Comparison of ENCODE assay signal across 9 cellular contexts in the genomic region with DNA sequence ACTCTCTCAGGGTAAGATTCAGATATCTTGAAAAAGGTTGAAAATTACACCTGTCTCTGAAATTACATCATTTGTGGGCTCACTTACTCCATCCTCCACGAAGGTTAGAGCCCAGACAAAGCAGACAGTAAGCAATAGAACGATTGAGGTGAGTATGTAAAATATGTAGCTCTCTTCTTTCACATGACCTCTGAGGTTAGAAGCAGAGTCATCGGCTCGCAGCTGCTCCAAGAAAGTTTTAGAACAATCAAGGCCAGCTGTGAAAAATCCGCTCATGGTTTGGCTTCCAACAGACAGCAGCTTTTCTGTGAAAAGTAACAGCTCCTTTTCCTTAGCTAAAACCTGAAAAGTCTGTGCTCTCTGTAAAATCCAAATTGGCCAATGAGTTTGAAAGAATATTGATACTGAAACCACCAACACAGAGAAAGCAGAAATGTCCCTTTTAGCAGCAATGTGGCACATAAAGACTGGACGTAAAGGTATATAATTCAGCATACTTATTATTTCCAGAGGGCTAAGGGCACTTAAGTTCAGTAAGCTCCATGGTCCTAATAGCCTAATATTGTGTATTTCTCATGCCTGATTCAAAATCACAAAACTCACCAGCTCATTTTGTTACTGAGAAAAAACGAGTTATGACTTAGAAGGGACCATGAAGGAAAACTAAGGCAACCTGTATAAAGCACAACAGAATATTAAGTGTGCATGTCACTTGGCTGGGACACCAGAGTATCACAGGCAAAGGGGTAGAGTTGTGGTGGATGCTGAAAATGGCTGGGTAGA.
A peak's percentile ranks its signal among the peaks of the same experiment; 100 is the strongest.
DNase-seq lines count a peak whose midpoint lies in the region; ATAC-seq and TF ChIP-seq lines count a peak whose summit lies in the region.
"Had no signal": no experiment of that assay in that cellular context is flagged by ENCODE, and none has a peak within 500 bp of the region (broad histone marks: within the 10 kb centered on the region; RNA-seq: fewer than 3 reads in every experiment).

No MANE protein-coding gene starts in this region.

- no peaks in the 10 kb centered on the region for H3K9me2 ChIP-seq in MM.1S (replicated peaks; ENCODE audit: insufficient read depth, low read length)

- H3K36me3 Mint-ChIP-seq in nephron (ENCODE audit: low read depth): no peaks in the 10 kb centered on the region

- no peak overlapping the region for H3K9ac ChIP-seq in MM.1S (ENCODE audit: low read length)

- H3K9me3 ChIP-seq in MM.1S (replicated peaks; ENCODE audit: insufficient read depth, low read length) (no peaks in the 10 kb centered on the region), vagina (no peaks in the 10 kb centered on the region)

- no peak overlapping the region for H3K4me3 ChIP-seq in MM.1S (ENCODE audit: low read length)
- H3K4me3 ChIP-seq in vagina: no peak overlapping the region

- intact Hi-C loops in vagina (cut with DNase I): no loop called here

- H3K36me3 ChIP-seq in MM.1S (replicated peaks; ENCODE audit: insufficient read depth, low read length) (no peaks in the 10 kb centered on the region), vagina (no peaks in the 10 kb centered on the region)

- no peak for TF ChIP-seq POLR2A in vagina (IDR thresholded peaks at IDR 0.05)

- peaks cover 11% of the 10 kb centered on the region for H3F3A ChIP-seq in MM.1S (ENCODE audit: insufficient read depth, low read length)

- DNase-seq in MM.1S (no peak), NCI-H1930 (lab: John Stamatoyannopoulos, UW) (no peak), vagina (ENCODE audit: extremely low spot score in 2 of 2) (no peak), HuH-7 (ENCODE audit: low spot score) (no peak)
- DNase-seq in stimulated activated CD4-positive, alpha-beta T cell treated with anti-CD3 and anti-CD28 coated beads, Interleukin-15, amount 100 ng/mL, for 24 hours: no peak
- DNase-seq: activated CD4-positive, CD25-positive, alpha-beta regulatory T cell treated with anti-CD3 and anti-CD28 coated beads, Interleukin-2, amount 50 U/mL, for 72 hours had no signal

- no peak overlapping the region for H3K27ac ChIP-seq in MM.1S (ENCODE audit: low read length)
- no peak overlapping the region for H3K27ac ChIP-seq in vagina

- H3K27me3 Mint-ChIP-seq in nephron (ENCODE audit: low read depth): no peaks in the 10 kb centered on the region

- H3K4me1 ChIP-seq in MM.1S (ENCODE audit: low read length): peaks cover 10% of the 10 kb centered on the region
- H3K4me1 ChIP-seq in vagina: no peaks in the 10 kb centered on the region

- H3K27me3 ChIP-seq in MM.1S (replicated peaks; ENCODE audit: insufficient read depth, low read length): no peaks in the 10 kb centered on the region
- H3K27me3 ChIP-seq in vagina: no peaks in the 10 kb centered on the region

- TF ChIP-seq CTCF in MM.1S (IDR thresholded peaks at IDR 0.05; ENCODE audit: low read length): no peak
- no peak for TF ChIP-seq CTCF in nephron (IDR thresholded peaks at IDR 0.05; ENCODE audit: unreplicated experiment in 3 of 3)
- no peak for TF ChIP-seq CTCF in vagina (IDR thresholded peaks at IDR 0.05)

- ATAC-seq in GM18520 (IDR thresholded peaks at IDR 0.05; ENCODE audit: unreplicated experiment): peak; percentile 35
- peak; percentile 47 for ATAC-seq in GM21717 (IDR thresholded peaks at IDR 0.05; ENCODE audit: unreplicated experiment)

- no peaks in the 10 kb centered on the region for H4K20me1 ChIP-seq in MM.1S (ENCODE audit: insufficient read depth, low read length)

- no peak overlapping the region for H3K4me3 Mint-ChIP-seq in nephron

- peak overlapping the region; percentile 23; the same call in 1 of the 2 replicates for H3K4me2 ChIP-seq in MM.1S (ENCODE audit: low read depth, low read length)

- peak overlapping the region; percentile 2 to 75 (median 60) for H3K27ac Mint-ChIP-seq in nephron

- no peak overlapping the region for H2AFZ ChIP-seq in MM.1S (ENCODE audit: low read length)

- H3K9me3 Mint-ChIP-seq in nephron: no peaks in the 10 kb centered on the region

- H3K4me1 Mint-ChIP-seq in nephron: peaks cover 46% of the 10 kb centered on the region

- no peaks in the 10 kb centered on the region for H3K79me2 ChIP-seq in MM.1S (ENCODE audit: low read length)
